20 cellular contexts compared by ENCODE assay signal in genomic region chr14:101471723-101472517, GRCh38.
DNase-seq lines count a peak whose midpoint lies in the region; ATAC-seq and TF ChIP-seq lines count a peak whose summit lies in the region.
"Had no signal": no experiment of that assay in that cellular context is flagged by ENCODE, and none has a peak within 500 bp of the region (broad histone marks: within the 10 kb centered on the region; RNA-seq: fewer than 3 reads in every experiment).

No MANE protein-coding gene starts in this region.

- H3K27ac ChIP-seq in right atrium auricular region (no peak overlapping the region), heart right ventricle (no peak overlapping the region), spleen (no peak overlapping the region), esophagus squamous epithelium (no peak overlapping the region)
- H3K27ac ChIP-seq: BLaER1 treated with 17β-estradiol and CSF1 and Interleukin-3, amounts not matched to agents 10 nM and 100 nM; Peyer's patch had no signal

- intact Hi-C loops in heart right ventricle (cut with DNase I), result no loop called here
- intact Hi-C loops in spleen (cut with DNase I; ENCODE audit: low total_unique reads), result no loop called here
- intact Hi-C loops in esophagus squamous epithelium (cut with DNase I), result no loop called here

- H3K4me3 ChIP-seq in right atrium auricular region (no peak overlapping the region), heart right ventricle (no peak overlapping the region), spleen (no peak overlapping the region), esophagus squamous epithelium (no peak overlapping the region)
- H3K4me3 ChIP-seq: BLaER1 treated with 17β-estradiol and CSF1 and Interleukin-3, amounts not matched to agents 10 nM and 100 nM; HAP-1; MG63; Peyer's patch had no signal

- peak; percentile 44 for DNase-seq in right atrium auricular region (ENCODE audit: low spot score)
- DNase-seq in heart right ventricle, result no peak
- DNase-seq in mesenteric fat pad (ENCODE audit: low spot score), result peak; percentile 82
- peak; percentile 51 for DNase-seq in spleen
- DNase-seq in NCI-H526 treated with DMSO at 0.1 percent for 48 hours (lab: John Stamatoyannopoulos, UW), result no peak
- no peak for DNase-seq in esophagus squamous epithelium (lab: John Stamatoyannopoulos, UW)
- no peak for DNase-seq in germinal center (ENCODE audit: low spot score)
- DNase-seq: Kasumi-1; MG63; NCI-H1048; NCI-H1436 treated with DMSO at 0.1 percent for 48 hours; NCI-H2029 treated with DMSO at 0.1 percent for 48 hours; NCI-H2171 treated with DMSO at 0.1 percent for 48 hours; NCI-H446; NCI-H748 treated with DMSO at 0.1 percent for 48 hours; NK-92 treated with Interleukin-12 subunit alpha and Interleukin-12 subunit beta, amount 100 ng/mL, for 24 hours had no signal

- no peaks in the 10 kb centered on the region for H3K27me3 ChIP-seq in right atrium auricular region
- H3K27me3 ChIP-seq in heart right ventricle, result peaks cover 0 to 38% (median 22%) of the 10 kb centered on the region in 7 donors
- H3K27me3 ChIP-seq in spleen (replicated peaks in 1 of 7), result peaks cover 0 to 30% (median 0%) of the 10 kb centered on the region in 7 donors
- peaks cover 0 to 22% (median 0%) of the 10 kb centered on the region in 4 donors for H3K27me3 ChIP-seq in esophagus squamous epithelium
- H3K27me3 ChIP-seq: BLaER1 treated with 17β-estradiol and CSF1 and Interleukin-3, amounts not matched to agents 10 nM and 100 nM; MG63; Peyer's patch had no signal

- H3K9me3 ChIP-seq in right atrium auricular region, result no peaks in the 10 kb centered on the region
- no peaks in the 10 kb centered on the region for H3K9me3 ChIP-seq in heart right ventricle
- H3K9me3 ChIP-seq in spleen, result no peaks in the 10 kb centered on the region
- no peaks in the 10 kb centered on the region for H3K9me3 ChIP-seq in esophagus squamous epithelium
- H3K9me3 ChIP-seq: BLaER1 treated with 17β-estradiol and CSF1 and Interleukin-3, amounts not matched to agents 10 nM and 100 nM; HAP-1; MG63; Peyer's patch had no signal

- TF ChIP-seq POLR2A in spleen (IDR thresholded peaks at IDR 0.05) (no peak), esophagus squamous epithelium (IDR thresholded peaks at IDR 0.05) (no peak)

- H3K36me3 ChIP-seq in right atrium auricular region (no peaks in the 10 kb centered on the region), heart right ventricle (no peaks in the 10 kb centered on the region), spleen (no peaks in the 10 kb centered on the region), esophagus squamous epithelium (no peaks in the 10 kb centered on the region)
- H3K36me3 ChIP-seq: BLaER1 treated with 17β-estradiol and CSF1 and Interleukin-3, amounts not matched to agents 10 nM and 100 nM; HAP-1; MG63; Peyer's patch had no signal

- no peaks in the 10 kb centered on the region for H3K4me1 ChIP-seq in right atrium auricular region
- H3K4me1 ChIP-seq in heart right ventricle, result no peaks in the 10 kb centered on the region
- no peaks in the 10 kb centered on the region for H3K4me1 ChIP-seq in spleen
- peaks cover 4 to 23% (median 20%) of the 10 kb centered on the region in 3 donors for H3K4me1 ChIP-seq in esophagus squamous epithelium
- H3K4me1 ChIP-seq: HAP-1 had no signal

- ATAC-seq in heart right ventricle, result no peak
- ATAC-seq: CD8-positive, alpha-beta T cell had no signal

- TF ChIP-seq CTCF in right atrium auricular region (IDR thresholded peaks at IDR 0.05) (no peak), heart right ventricle (IDR thresholded peaks at IDR 0.05) (no peak), spleen (IDR thresholded peaks at IDR 0.05 in 8 of 11, conservative IDR thresholded peaks at IDR 0.05 in 3 of 11) (no peak), esophagus squamous epithelium (IDR thresholded peaks at IDR 0.05) (no peak)

- 83 to 84% methylated on average over 16 of the region's 16 CpGs for WGBS in heart right ventricle, 2 donors
- 82 to 91% (median 87%) methylated on average over 13 to 16 of the region's 16 CpGs for WGBS in spleen, 5 donors
- WGBS in esophagus squamous epithelium, 2 donors, result 80% methylated on average over 14 of the region's 16 CpGs; no CpG with 5 or more reads in 1 of the 2 donors

Comparison
In these comparisons a context has a peak if more than half of its experiments do, and no peak if none do; other contexts are left out.
1. DNase-seq: peak in right atrium auricular region (single experiment), mesenteric fat pad (single experiment) and spleen (single experiment); none in heart right ventricle (0 of 2), NCI-H526 treated with DMSO at 0.1 percent for 48 hours (single experiment), esophagus squamous epithelium (single experiment) and germinal center (single experiment).